ENCODE assay signal across 8 cellular contexts in the genomic region with DNA sequence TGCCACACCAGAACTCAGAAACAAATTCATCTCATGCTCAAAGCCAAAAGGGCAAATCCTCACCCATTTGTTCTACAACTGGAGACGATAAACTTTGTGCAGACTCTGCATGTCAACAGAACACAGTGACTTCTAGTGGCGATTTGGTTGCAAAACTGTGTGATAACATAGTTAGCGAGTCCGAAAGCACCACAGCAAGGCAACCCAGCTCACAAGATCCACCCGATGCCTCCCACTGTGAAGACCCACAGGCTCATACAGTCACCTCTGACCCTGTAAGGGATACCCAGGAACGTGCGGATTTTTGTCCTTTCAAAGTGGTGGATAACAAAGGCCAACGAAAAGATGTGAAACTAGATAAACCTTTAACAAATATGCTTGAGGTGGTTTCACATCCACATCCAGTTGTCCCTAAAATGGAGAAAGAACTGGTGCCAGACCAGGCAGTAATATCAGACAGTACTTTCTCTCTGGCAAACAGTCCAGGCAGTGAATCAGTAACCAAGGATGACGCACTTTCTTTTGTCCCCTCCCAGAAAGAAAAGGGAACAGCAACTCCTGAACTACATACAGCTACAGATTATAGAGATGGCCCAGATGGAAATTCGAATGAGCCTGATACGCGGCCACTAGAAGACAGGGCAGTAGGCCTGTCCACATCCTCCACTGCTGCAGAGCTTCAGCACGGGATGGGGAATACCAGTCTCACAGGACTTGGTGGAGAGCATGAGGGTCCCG.
DNase-seq lines count a peak whose midpoint lies in the region; ATAC-seq and FAIRE-seq lines count a peak whose summit lies in the region.

No MANE protein-coding gene starts in this region.

- no peak overlapping the region for H2BK5ac ChIP-seq in neuronal stem cell (ENCODE audit: low read length)

- ATAC-seq in GM19463 (IDR thresholded peaks at IDR 0.05; ENCODE audit: unreplicated experiment) (peak; percentile 35), HG02623 (IDR thresholded peaks at IDR 0.05; ENCODE audit: unreplicated experiment) (no peak)
- peak; percentile 24 to 35 for ATAC-seq in stimulated activated naive B cell treated with anti-CD40 and anti-IgM and Interleukin-4, amounts not matched to agents 10 μg/mL and 1 μg/mL and 100 μg/mL, for 72 hours (replicated peaks)

- H3K27me3 Mint-ChIP-seq in activated CD4-positive, alpha-beta memory T cell treated with anti-CD3 and anti-CD28 coated beads for 36 hours, result no peaks in the 10 kb centered on the region
- H3K27me3 Mint-ChIP-seq in immature natural killer cell (ENCODE audit: low read depth in 3 of 3), result peaks cover 8 to 14% (median 9%) of the 10 kb centered on the region in 3 donors
- no peaks in the 10 kb centered on the region for H3K27me3 Mint-ChIP-seq in stimulated activated naive B cell treated with anti-CD40 and anti-IgM and Interleukin-4, amounts not matched to agents 10 μg/mL and 1 μg/mL and 100 μg/mL, for 72 hours

- no peak overlapping the region for H3K18ac ChIP-seq in neuronal stem cell (ENCODE audit: low read length)

- H4K8ac ChIP-seq in neuronal stem cell (ENCODE audit: low read depth, low read length), result no peak overlapping the region

- H3K9me3 ChIP-seq in neuronal stem cell (replicated peaks in 1 of 2; ENCODE audit: control insufficient read depth in 2 of 2, insufficient read depth in 1 of 2, low read depth in 1 of 2, low read length in 2 of 2), result no peaks in the 10 kb centered on the region

- peaks cover 17 to 24% of the 10 kb centered on the region in 2 donors for H3K4me1 ChIP-seq in neuronal stem cell (ENCODE audit: control insufficient read depth in 2 of 2, insufficient read depth in 1 of 2, low read depth in 1 of 2, low read length in 2 of 2)

- H3K4me3 ChIP-seq in neuronal stem cell (ENCODE audit: low read length in 2 of 2), result no peak overlapping the region

- no peak overlapping the region for H3K23ac ChIP-seq in neuronal stem cell (ENCODE audit: low read depth, low read length, poor library complexity)

- DNase-seq in activated CD4-positive, alpha-beta memory T cell treated with anti-CD3 and anti-CD28 coated beads for 36 hours, result no peak
- no peak for DNase-seq in immature natural killer cell
- peak; percentile 52 for DNase-seq in stimulated activated naive B cell treated with anti-CD40 and anti-IgM and Interleukin-4, amounts not matched to agents 10 μg/mL and 1 μg/mL and 100 μg/mL, for 72 hours
- no peak for DNase-seq in neuronal stem cell (ENCODE audit: low spot score)
- no peak for DNase-seq in activated CD4-positive, CD25-positive, alpha-beta regulatory T cell (lab: John Stamatoyannopoulos, UW)
- DNase-seq in frontal cortex (ENCODE audit: low spot score in 2 of 2), result no peak

- H3K4ac ChIP-seq in neuronal stem cell (ENCODE audit: low read length), result no peak overlapping the region

- H3K27ac Mint-ChIP-seq in activated CD4-positive, alpha-beta memory T cell treated with anti-CD3 and anti-CD28 coated beads for 36 hours, result peak overlapping the region; percentile 93
- H3K27ac Mint-ChIP-seq in immature natural killer cell, result peak overlapping the region; percentile 91 to 100 (median 94)
- H3K27ac Mint-ChIP-seq in stimulated activated naive B cell treated with anti-CD40 and anti-IgM and Interleukin-4, amounts not matched to agents 10 μg/mL and 1 μg/mL and 100 μg/mL, for 72 hours, result peak overlapping the region; percentile 99

- no peaks in the 10 kb centered on the region for H3K9me3 Mint-ChIP-seq in activated CD4-positive, alpha-beta memory T cell treated with anti-CD3 and anti-CD28 coated beads for 36 hours
- no peaks in the 10 kb centered on the region for H3K9me3 Mint-ChIP-seq in immature natural killer cell
- H3K9me3 Mint-ChIP-seq in stimulated activated naive B cell treated with anti-CD40 and anti-IgM and Interleukin-4, amounts not matched to agents 10 μg/mL and 1 μg/mL and 100 μg/mL, for 72 hours, result no peaks in the 10 kb centered on the region

- H4K91ac ChIP-seq in neuronal stem cell (ENCODE audit: low read depth, low read length, poor library complexity), result no peak overlapping the region

- WGBS in neuronal stem cell (ENCODE audit: extremely low coverage in 2 of 2, insufficient read length in 2 of 2, insufficient replicate concordance in 1 of 2), 2 donors, result no CpG with 5 or more reads among the region's 14 CpGs

- no peaks in the 10 kb centered on the region for H3K79me1 ChIP-seq in neuronal stem cell (ENCODE audit: low read depth, low read length)

- CTCF ChIA-PET in activated CD4-positive, alpha-beta memory T cell treated with anti-CD3 and anti-CD28 coated beads for 36 hours (lab: Charles Lee), result interaction anchor here (0.7 to 2.6 kb wide), 5 partner anchors 37 to 284 kb away, joined by 3 to 11 read pairs (median 4); no protein-coding TSS in a partner anchor

- no peak overlapping the region for H3K4me2 ChIP-seq in neuronal stem cell (ENCODE audit: insufficient read depth, low read length, poor library complexity, severe bottlenecking)

- no peak overlapping the region for H2BK12ac ChIP-seq in neuronal stem cell (ENCODE audit: low read length)

- H3K36me3 ChIP-seq in neuronal stem cell (replicated peaks in 1 of 2; ENCODE audit: control insufficient read depth in 2 of 2, insufficient read depth in 2 of 2, low read length in 2 of 2), result peaks cover 29 to 73% of the 10 kb centered on the region in 2 donors

- no peak overlapping the region for H2BK15ac ChIP-seq in neuronal stem cell (ENCODE audit: low read length)

- H3K14ac ChIP-seq in neuronal stem cell (ENCODE audit: low read length), result no peak overlapping the region

- POLR2A ChIA-PET in activated CD4-positive, alpha-beta memory T cell treated with anti-CD3 and anti-CD28 coated beads for 36 hours (lab: Charles Lee), result interaction anchor here (0.8 to 3.8 kb wide), 12 partner anchors 15 to 124 kb away, joined by 3 to 27 read pairs (median 6); no protein-coding TSS in a partner anchor

- H3K27ac ChIP-seq in neuronal stem cell (replicated peaks; ENCODE audit: low read length), result no peak overlapping the region

- intact Hi-C loops in activated CD4-positive, alpha-beta memory T cell treated with anti-CD3 and anti-CD28 coated beads for 36 hours (cut with micrococcal nuclease), result loop anchor here (5.0 kb wide), 3 partner anchors 263 to 843 kb away; no protein-coding TSS in a partner anchor

- no peak for FAIRE-seq in frontal cortex (lab: Jason Lieb, UNC)

- no peak overlapping the region for H2BK120ac ChIP-seq in neuronal stem cell (ENCODE audit: low read depth, low read length)

- no peaks in the 10 kb centered on the region for H3K27me3 ChIP-seq in neuronal stem cell (ENCODE audit: control insufficient read depth in 3 of 3, insufficient read depth in 3 of 3, low read depth in 1 of 3, low read length in 3 of 3)

- H3K4me3 Mint-ChIP-seq in activated CD4-positive, alpha-beta memory T cell treated with anti-CD3 and anti-CD28 coated beads for 36 hours, result peak overlapping the region; percentile 86
- peak overlapping the region; percentile 93 to 98 (median 93) for H3K4me3 Mint-ChIP-seq in immature natural killer cell
- peak overlapping the region; percentile 84 to 86 for H3K4me3 Mint-ChIP-seq in stimulated activated naive B cell treated with anti-CD40 and anti-IgM and Interleukin-4, amounts not matched to agents 10 μg/mL and 1 μg/mL and 100 μg/mL, for 72 hours

- H3K9ac ChIP-seq in neuronal stem cell (ENCODE audit: low read depth, low read length, poor library complexity), result no peak overlapping the region

- H3K36me3 Mint-ChIP-seq in activated CD4-positive, alpha-beta memory T cell treated with anti-CD3 and anti-CD28 coated beads for 36 hours, result peaks cover 49% of the 10 kb centered on the region
- H3K36me3 Mint-ChIP-seq in immature natural killer cell, result peaks cover 5 to 12% (median 8%) of the 10 kb centered on the region in 3 donors
- peaks cover 49 to 53% of the 10 kb centered on the region in 2 donors for H3K36me3 Mint-ChIP-seq in stimulated activated naive B cell treated with anti-CD40 and anti-IgM and Interleukin-4, amounts not matched to agents 10 μg/mL and 1 μg/mL and 100 μg/mL, for 72 hours

- peaks cover 60% of the 10 kb centered on the region for H3K4me1 Mint-ChIP-seq in activated CD4-positive, alpha-beta memory T cell treated with anti-CD3 and anti-CD28 coated beads for 36 hours (ENCODE audit: low read depth)
- peaks cover 62 to 64% of the 10 kb centered on the region in 2 donors for H3K4me1 Mint-ChIP-seq in immature natural killer cell
- H3K4me1 Mint-ChIP-seq in stimulated activated naive B cell treated with anti-CD40 and anti-IgM and Interleukin-4, amounts not matched to agents 10 μg/mL and 1 μg/mL and 100 μg/mL, for 72 hours, result peaks cover 56 to 66% of the 10 kb centered on the region in 2 donors

- no peak overlapping the region for H2AK5ac ChIP-seq in neuronal stem cell (ENCODE audit: low read depth, low read length)

- no peak overlapping the region for H2AFZ ChIP-seq in neuronal stem cell (ENCODE audit: low read length)
